ENCODE assay signal across 8 cellular contexts in genomic region chr2:64018715-64019082, GRCh38. TPM values are rescaled to one million over a fixed set of nuclear protein-coding genes. Genes with fewer than 3 reads are reported as not detected.
A peak's percentile ranks its signal among the peaks of the same experiment; 100 is the strongest.
DNase-seq lines count a peak whose midpoint lies in the region; ATAC-seq lines count a peak whose summit lies in the region.

No MANE protein-coding gene starts in this region.

- H3K36me3 ChIP-seq in skeletal muscle tissue (ENCODE audit: control insufficient read depth in 3 of 3, insufficient read depth in 3 of 3, low read length in 3 of 3): no peaks in the 10 kb centered on the region

- H3K9ac ChIP-seq in skeletal muscle tissue (ENCODE audit: low read depth in 1 of 3, low read length in 3 of 3): peak overlapping the region; percentile 84 to 93 (median 90)

- DNase-seq in activated gamma-delta T cell treated with Interleukin-2 at 50 U/mL for 16 hours (peak; percentile 38), activated gamma-delta T cell (lab: John Stamatoyannopoulos, UW) (no peak), NCI-H69 (lab: John Stamatoyannopoulos, UW) (peak; percentile 63), anterior cingulate cortex (lab: John Stamatoyannopoulos, UW) (peak in 32 of 58 donors; percentile 17 to 78 (median 58)), NCI-H774 (lab: John Stamatoyannopoulos, UW) (no peak)

- peak overlapping the region; percentile 93 for H3K27ac ChIP-seq in skeletal muscle tissue (ENCODE audit: low read depth, low read length)

- peak; percentile 64 for ATAC-seq in HG02642 (IDR thresholded peaks at IDR 0.05; ENCODE audit: poor library complexity, unreplicated experiment)

- H3K4me1 ChIP-seq in skeletal muscle tissue (ENCODE audit: control insufficient read depth in 3 of 3, insufficient read depth in 3 of 3, low read length in 3 of 3): peaks cover 8 to 23% (median 11%) of the 10 kb centered on the region in 3 donors

- no peaks in the 10 kb centered on the region for H3K9me3 ChIP-seq in iPS-18c (ENCODE audit: control insufficient read depth, insufficient read depth, low read length)
- H3K9me3 ChIP-seq in skeletal muscle tissue (ENCODE audit: control insufficient read depth in 3 of 3, low read length in 3 of 3): no peaks in the 10 kb centered on the region

- H3K27me3 ChIP-seq in skeletal muscle tissue (ENCODE audit: control insufficient read depth in 3 of 3, insufficient read depth in 3 of 3, low read length in 3 of 3): no peaks in the 10 kb centered on the region

- H3K4me3 ChIP-seq in iPS-18c (ENCODE audit: insufficient read depth, low read depth, low read length) (peak overlapping the region; percentile 74), skeletal muscle tissue (ENCODE audit: low read length in 3 of 3) (peak overlapping the region; percentile 74 to 83 (median 81))

RNA-seq across cellular contexts. Expression of gene VPS54, which starts 0.5 kb away (rescaled TPM):
- 25.1 TPM for total RNA-seq in skeletal muscle tissue

Comparison
In these comparisons a context has a peak if more than half of its experiments do, and no peak if none do; other contexts are left out.
1. DNase-seq: peak in activated gamma-delta T cell treated with Interleukin-2 at 50 U/mL for 16 hours (single experiment), NCI-H69 (single experiment) and anterior cingulate cortex (32 of 58); none in activated gamma-delta T cell (single experiment) and NCI-H774 (single experiment).